ENCODE assay signal across 11 cellular contexts in the genomic region with DNA sequence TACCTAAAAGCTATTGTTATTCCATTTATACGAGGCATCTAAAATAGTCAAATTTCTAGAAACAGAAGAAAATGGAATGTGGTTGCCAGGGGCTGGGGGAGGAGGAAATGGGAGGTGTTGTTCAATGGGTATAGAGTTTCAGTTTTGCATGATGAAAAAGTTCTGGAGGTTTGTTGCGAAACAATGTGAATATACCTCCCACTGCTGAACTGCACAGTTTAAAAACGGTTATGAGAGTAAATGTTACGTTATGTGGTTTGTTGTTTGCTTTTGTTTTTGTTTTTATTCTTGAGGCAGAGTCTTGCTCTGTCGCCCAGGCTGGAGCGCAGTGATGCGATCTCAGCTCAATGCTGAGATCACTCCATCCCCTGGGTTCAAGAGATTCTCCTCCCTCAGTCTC.
DNase-seq lines count a peak whose midpoint lies in the region; ATAC-seq lines count a peak whose summit lies in the region.
"Had no signal": no experiment of that assay in that cellular context is flagged by ENCODE, and none has a peak within 500 bp of the region (broad histone marks: within the 10 kb centered on the region; RNA-seq: fewer than 3 reads in every experiment).

No MANE protein-coding gene starts in this region.

- no peak overlapping the region for H3K27ac Mint-ChIP-seq in activated naive CD4-positive, alpha-beta T cell treated with anti-CD3 and anti-CD28 coated beads for 36 hours
- H3K27ac Mint-ChIP-seq in activated CD4-positive, alpha-beta memory T cell treated with anti-CD3 and anti-CD28 coated beads, Interleukin-2, amount 10 ng/mL, durations not matched to agents 7 days and 5 days, result no peak overlapping the region
- H3K27ac Mint-ChIP-seq in stimulated activated effector memory CD8-positive, alpha-beta T cell treated with anti-CD3 and anti-CD28 coated beads, Interleukin-12 subunit alpha, Interleukin-12 subunit beta, amount 100 ng/mL, for 72 hours, result no peak overlapping the region

- POLR2A ChIA-PET in activated CD4-positive, alpha-beta memory T cell treated with anti-CD3 and anti-CD28 coated beads, Interleukin-2, amount 10 ng/mL, durations not matched to agents 7 days and 5 days (lab: Charles Lee), result no interaction called here

- H3K27me3 Mint-ChIP-seq in activated naive CD4-positive, alpha-beta T cell treated with anti-CD3 and anti-CD28 coated beads for 36 hours (ENCODE audit: low read depth), result peaks cover 43% of the 10 kb centered on the region
- H3K27me3 Mint-ChIP-seq in activated CD4-positive, alpha-beta memory T cell treated with anti-CD3 and anti-CD28 coated beads, Interleukin-2, amount 10 ng/mL, durations not matched to agents 7 days and 5 days, result peaks cover 45% of the 10 kb centered on the region

- CTCF ChIA-PET in activated naive CD4-positive, alpha-beta T cell treated with anti-CD3 and anti-CD28 coated beads for 36 hours (lab: Charles Lee), result no interaction called here
- CTCF ChIA-PET in activated CD4-positive, alpha-beta memory T cell treated with anti-CD3 and anti-CD28 coated beads, Interleukin-2, amount 10 ng/mL, durations not matched to agents 7 days and 5 days (lab: Charles Lee), result no interaction called here

- H3K4me3 Mint-ChIP-seq in activated naive CD4-positive, alpha-beta T cell treated with anti-CD3 and anti-CD28 coated beads for 36 hours, result no peak overlapping the region
- H3K4me3 Mint-ChIP-seq in activated CD4-positive, alpha-beta memory T cell treated with anti-CD3 and anti-CD28 coated beads, Interleukin-2, amount 10 ng/mL, durations not matched to agents 7 days and 5 days, result peak overlapping the region; percentile 36
- H3K4me3 Mint-ChIP-seq in stimulated activated effector memory CD8-positive, alpha-beta T cell treated with anti-CD3 and anti-CD28 coated beads, Interleukin-12 subunit alpha, Interleukin-12 subunit beta, amount 100 ng/mL, for 72 hours, result peak overlapping the region; percentile 1

- ATAC-seq in stimulated activated effector memory CD8-positive, alpha-beta T cell treated with anti-CD3 and anti-CD28 coated beads, Interleukin-12 subunit alpha, Interleukin-12 subunit beta, amount 100 ng/mL, for 72 hours, result peak; percentile 82
- no peak for ATAC-seq in HG03135 (IDR thresholded peaks at IDR 0.05; ENCODE audit: unreplicated experiment)

- intact Hi-C loops in activated naive CD4-positive, alpha-beta T cell treated with anti-CD3 and anti-CD28 coated beads for 36 hours (cut with micrococcal nuclease), result no loop called here

- DNase-seq in activated naive CD4-positive, alpha-beta T cell treated with Interleukin-2 at 50 U/mL for 16 hours, result peak; percentile 24
- no peak for DNase-seq in activated naive CD4-positive, alpha-beta T cell treated with anti-CD3 and anti-CD28 coated beads for 36 hours
- DNase-seq in Kasumi-1 (lab: John Stamatoyannopoulos, UW), result peak; percentile 76 to 77
- DNase-seq in activated CD4-positive, alpha-beta memory T cell treated with anti-CD3 and anti-CD28 coated beads, Interleukin-2, amount 10 ng/mL, durations not matched to agents 7 days and 5 days, result no peak
- DNase-seq in stimulated activated effector memory CD8-positive, alpha-beta T cell treated with anti-CD3 and anti-CD28 coated beads, Interleukin-12 subunit alpha, Interleukin-12 subunit beta, amount 100 ng/mL, for 72 hours (ENCODE audit: low spot score in 2 of 2), result no peak
- no peak for DNase-seq in foreskin melanocyte
- DNase-seq in DMS114 treated with DMSO at 0.1 percent for 48 hours (lab: John Stamatoyannopoulos, UW; ENCODE audit: unreplicated experiment), result no peak
- DNase-seq: NCI-H1092 treated with DMSO at 0.1 percent for 48 hours, SW 1271, uterus had no signal

- no peaks in the 10 kb centered on the region for H3K9me3 Mint-ChIP-seq in activated naive CD4-positive, alpha-beta T cell treated with anti-CD3 and anti-CD28 coated beads for 36 hours
- no peaks in the 10 kb centered on the region for H3K9me3 Mint-ChIP-seq in activated CD4-positive, alpha-beta memory T cell treated with anti-CD3 and anti-CD28 coated beads, Interleukin-2, amount 10 ng/mL, durations not matched to agents 7 days and 5 days
- H3K9me3 Mint-ChIP-seq in stimulated activated effector memory CD8-positive, alpha-beta T cell treated with anti-CD3 and anti-CD28 coated beads, Interleukin-12 subunit alpha, Interleukin-12 subunit beta, amount 100 ng/mL, for 72 hours, result no peaks in the 10 kb centered on the region

- peaks cover 10% of the 10 kb centered on the region for H3K4me1 Mint-ChIP-seq in activated naive CD4-positive, alpha-beta T cell treated with anti-CD3 and anti-CD28 coated beads for 36 hours (ENCODE audit: low read depth)
- H3K4me1 Mint-ChIP-seq in activated CD4-positive, alpha-beta memory T cell treated with anti-CD3 and anti-CD28 coated beads, Interleukin-2, amount 10 ng/mL, durations not matched to agents 7 days and 5 days, result peaks cover 13% of the 10 kb centered on the region
- peaks cover 16% of the 10 kb centered on the region for H3K4me1 Mint-ChIP-seq in stimulated activated effector memory CD8-positive, alpha-beta T cell treated with anti-CD3 and anti-CD28 coated beads, Interleukin-12 subunit alpha, Interleukin-12 subunit beta, amount 100 ng/mL, for 72 hours

- no peaks in the 10 kb centered on the region for H3K36me3 Mint-ChIP-seq in activated naive CD4-positive, alpha-beta T cell treated with anti-CD3 and anti-CD28 coated beads for 36 hours (ENCODE audit: low read depth)
- peaks cover 2% of the 10 kb centered on the region for H3K36me3 Mint-ChIP-seq in activated CD4-positive, alpha-beta memory T cell treated with anti-CD3 and anti-CD28 coated beads, Interleukin-2, amount 10 ng/mL, durations not matched to agents 7 days and 5 days (ENCODE audit: low read depth)
- no peaks in the 10 kb centered on the region for H3K36me3 Mint-ChIP-seq in stimulated activated effector memory CD8-positive, alpha-beta T cell treated with anti-CD3 and anti-CD28 coated beads, Interleukin-12 subunit alpha, Interleukin-12 subunit beta, amount 100 ng/mL, for 72 hours

Comparison
In these comparisons a context has a peak if more than half of its experiments do, and no peak if none do; other contexts are left out.
1. DNase-seq: peak in activated naive CD4-positive, alpha-beta T cell treated with Interleukin-2 at 50 U/mL for 16 hours (single experiment) and Kasumi-1 (2 of 2); none in activated naive CD4-positive, alpha-beta T cell treated with anti-CD3 and anti-CD28 coated beads for 36 hours (single experiment), activated CD4-positive, alpha-beta memory T cell treated with anti-CD3 and anti-CD28 coated beads, Interleukin-2, amount 10 ng/mL, durations not matched to agents 7 days and 5 days (single experiment), stimulated activated effector memory CD8-positive, alpha-beta T cell treated with anti-CD3 and anti-CD28 coated beads, Interleukin-12 subunit alpha, Interleukin-12 subunit beta, amount 100 ng/mL, for 72 hours (0 of 2), foreskin melanocyte (single experiment) and DMS114 treated with DMSO at 0.1 percent for 48 hours (single experiment).